Comparison of ENCODE assay signal across 1 cellular context in the genomic region with DNA sequence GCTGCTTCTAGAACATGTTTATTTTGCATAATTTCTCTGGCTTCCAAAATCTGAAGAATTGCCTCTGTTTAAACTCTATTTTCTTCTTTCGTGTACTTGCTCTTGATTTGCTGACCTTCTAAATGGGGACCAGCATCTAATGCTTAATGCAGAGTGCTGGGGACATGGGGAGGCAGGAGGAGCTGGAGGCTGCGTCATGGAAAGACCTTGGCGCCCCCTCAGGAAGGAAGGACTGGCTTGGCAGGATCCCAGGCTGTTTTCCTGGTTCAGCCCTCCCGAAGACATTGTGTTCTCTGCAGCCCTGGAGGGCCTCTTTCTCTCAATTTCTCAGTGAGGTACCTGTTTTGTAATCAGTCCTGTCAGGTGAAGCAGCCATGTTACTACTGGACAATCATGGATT.
TF ChIP-seq lines count a peak whose summit lies in the region.

No MANE protein-coding gene starts in this region.

TF ChIP-seq in liver, 16 proteins besides CTCF, POLR2A, EP300 and RAD21 (continued from another document):
- TF ChIP-seq, protein P1, sequence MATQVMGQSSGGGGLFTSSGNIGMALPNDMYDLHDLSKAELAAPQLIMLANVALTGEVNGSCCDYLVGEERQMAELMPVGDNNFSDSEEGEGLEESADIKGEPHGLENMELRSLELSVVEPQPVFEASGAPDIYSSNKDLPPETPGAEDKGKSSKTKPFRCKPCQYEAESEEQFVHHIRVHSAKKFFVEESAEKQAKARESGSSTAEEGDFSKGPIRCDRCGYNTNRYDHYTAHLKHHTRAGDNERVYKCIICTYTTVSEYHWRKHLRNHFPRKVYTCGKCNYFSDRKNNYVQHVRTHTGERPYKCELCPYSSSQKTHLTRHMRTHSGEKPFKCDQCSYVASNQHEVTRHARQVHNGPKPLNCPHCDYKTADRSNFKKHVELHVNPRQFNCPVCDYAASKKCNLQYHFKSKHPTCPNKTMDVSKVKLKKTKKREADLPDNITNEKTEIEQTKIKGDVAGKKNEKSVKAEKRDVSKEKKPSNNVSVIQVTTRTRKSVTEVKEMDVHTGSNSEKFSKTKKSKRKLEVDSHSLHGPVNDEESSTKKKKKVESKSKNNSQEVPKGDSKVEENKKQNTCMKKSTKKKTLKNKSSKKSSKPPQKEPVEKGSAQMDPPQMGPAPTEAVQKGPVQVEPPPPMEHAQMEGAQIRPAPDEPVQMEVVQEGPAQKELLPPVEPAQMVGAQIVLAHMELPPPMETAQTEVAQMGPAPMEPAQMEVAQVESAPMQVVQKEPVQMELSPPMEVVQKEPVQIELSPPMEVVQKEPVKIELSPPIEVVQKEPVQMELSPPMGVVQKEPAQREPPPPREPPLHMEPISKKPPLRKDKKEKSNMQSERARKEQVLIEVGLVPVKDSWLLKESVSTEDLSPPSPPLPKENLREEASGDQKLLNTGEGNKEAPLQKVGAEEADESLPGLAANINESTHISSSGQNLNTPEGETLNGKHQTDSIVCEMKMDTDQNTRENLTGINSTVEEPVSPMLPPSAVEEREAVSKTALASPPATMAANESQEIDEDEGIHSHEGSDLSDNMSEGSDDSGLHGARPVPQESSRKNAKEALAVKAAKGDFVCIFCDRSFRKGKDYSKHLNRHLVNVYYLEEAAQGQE (IDR thresholded peaks at IDR 0.05) = no peak
